In genomic region chr15:87736921-87737389, GRCh38 we compare ENCODE assay signal across 25 cellular contexts.
DNase-seq lines count a peak whose midpoint lies in the region; ATAC-seq and TF ChIP-seq lines count a peak whose summit lies in the region.
"Had no signal": no experiment of that assay in that cellular context is flagged by ENCODE, and none has a peak within 500 bp of the region (broad histone marks: within the 10 kb centered on the region; RNA-seq: fewer than 3 reads in every experiment).

No MANE protein-coding gene starts in this region.

- CTCF ChIA-PET in activated naive CD4-positive, alpha-beta T cell treated with anti-CD3 and anti-CD28 coated beads for 36 hours (lab: Charles Lee), result no interaction called here
- CTCF ChIA-PET in WTC11 (lab: Charles Lee), result no interaction called here

- peak; percentile 40 to 41 for ATAC-seq in activated naive CD4-positive, alpha-beta T cell treated with anti-CD3 and anti-CD28 coated beads, Interleukin-2, amount 50 U/mL, for 72 hours
- ATAC-seq in SK-N-SH treated with all-trans-retinoic acid at 6 μM for 48 hours (peak; percentile 62), WTC11 (no peak), HG03439 (IDR thresholded peaks at IDR 0.05; ENCODE audit: unreplicated experiment) (no peak)
- peak; percentile 28 to 81 for ATAC-seq in naive thymus-derived CD8-positive, alpha-beta T cell
- ATAC-seq: effector memory CD8-positive, alpha-beta T cell; HepG2; left colon; stimulated activated naive B cell treated with anti-CD40 and anti-IgM and Interleukin-4, amounts not matched to agents 10 μg/mL and 1 μg/mL and 100 μg/mL, for 72 hours had no signal

- H3K4me3 Mint-ChIP-seq in activated naive CD4-positive, alpha-beta T cell treated with anti-CD3 and anti-CD28 coated beads for 36 hours, result no peak overlapping the region
- peak overlapping the region in 9 of 10 donors; percentile 3 to 79 (median 48) for H3K4me3 Mint-ChIP-seq in naive thymus-derived CD8-positive, alpha-beta T cell
- no peak overlapping the region for H3K4me3 Mint-ChIP-seq in WTC11
- H3K4me3 Mint-ChIP-seq: effector memory CD8-positive, alpha-beta T cell; stimulated activated naive B cell treated with anti-CD40 and anti-IgM and Interleukin-4, amounts not matched to agents 10 μg/mL and 1 μg/mL and 100 μg/mL, for 72 hours had no signal

- no peaks in the 10 kb centered on the region for H3K9me3 Mint-ChIP-seq in activated naive CD4-positive, alpha-beta T cell treated with anti-CD3 and anti-CD28 coated beads, Interleukin-2, amount 50 U/mL, for 72 hours
- H3K9me3 Mint-ChIP-seq in activated naive CD4-positive, alpha-beta T cell treated with anti-CD3 and anti-CD28 coated beads for 36 hours, result no peaks in the 10 kb centered on the region
- H3K9me3 Mint-ChIP-seq in naive thymus-derived CD8-positive, alpha-beta T cell, result peaks cover 0 to 4% (median 0%) of the 10 kb centered on the region in 9 donors
- H3K9me3 Mint-ChIP-seq in WTC11, result no peaks in the 10 kb centered on the region

- TF ChIP-seq CTCF in WTC11 (IDR thresholded peaks at IDR 0.05), result no peak

- peaks cover 2% of the 10 kb centered on the region for H3K27me3 Mint-ChIP-seq in activated naive CD4-positive, alpha-beta T cell treated with anti-CD3 and anti-CD28 coated beads for 36 hours (ENCODE audit: low read depth)
- H3K27me3 Mint-ChIP-seq in naive thymus-derived CD8-positive, alpha-beta T cell, result peaks cover 0 to 8% (median 5%) of the 10 kb centered on the region in 5 donors
- H3K27me3 Mint-ChIP-seq in WTC11 (ENCODE audit: low read depth), result no peaks in the 10 kb centered on the region
- H3K27me3 Mint-ChIP-seq: stimulated activated naive B cell treated with anti-CD40 and anti-IgM and Interleukin-4, amounts not matched to agents 10 μg/mL and 1 μg/mL and 100 μg/mL, for 72 hours had no signal

- POLR2A ChIA-PET in naive thymus-derived CD8-positive, alpha-beta T cell (lab: Charles Lee), result no interaction called here
- POLR2A ChIA-PET in WTC11 (lab: Charles Lee), result no interaction called here

- H3K4me1 Mint-ChIP-seq in activated naive CD4-positive, alpha-beta T cell treated with anti-CD3 and anti-CD28 coated beads for 36 hours (ENCODE audit: low read depth), result peaks cover 14% of the 10 kb centered on the region
- peaks cover 11 to 21% (median 15%) of the 10 kb centered on the region in 4 donors for H3K4me1 Mint-ChIP-seq in naive thymus-derived CD8-positive, alpha-beta T cell
- peaks cover 2% of the 10 kb centered on the region; the same call in 1 of the 2 replicates for H3K4me1 Mint-ChIP-seq in WTC11
- H3K4me1 Mint-ChIP-seq: stimulated activated naive B cell treated with anti-CD40 and anti-IgM and Interleukin-4, amounts not matched to agents 10 μg/mL and 1 μg/mL and 100 μg/mL, for 72 hours had no signal

- peaks cover 0 to 5% of the 10 kb centered on the region in 2 donors for H3K36me3 Mint-ChIP-seq in activated naive CD4-positive, alpha-beta T cell treated with anti-CD3 and anti-CD28 coated beads, Interleukin-2, amount 50 U/mL, for 72 hours
- H3K36me3 Mint-ChIP-seq in activated naive CD4-positive, alpha-beta T cell treated with anti-CD3 and anti-CD28 coated beads for 36 hours (ENCODE audit: low read depth), result no peaks in the 10 kb centered on the region
- H3K36me3 Mint-ChIP-seq in naive thymus-derived CD8-positive, alpha-beta T cell, result no peaks in the 10 kb centered on the region
- no peaks in the 10 kb centered on the region for H3K36me3 Mint-ChIP-seq in WTC11
- H3K36me3 Mint-ChIP-seq: stimulated activated naive B cell treated with anti-CD40 and anti-IgM and Interleukin-4, amounts not matched to agents 10 μg/mL and 1 μg/mL and 100 μg/mL, for 72 hours had no signal

- no peak overlapping the region for H3K27ac Mint-ChIP-seq in activated naive CD4-positive, alpha-beta T cell treated with anti-CD3 and anti-CD28 coated beads, Interleukin-2, amount 50 U/mL, for 72 hours
- H3K27ac Mint-ChIP-seq in activated naive CD4-positive, alpha-beta T cell treated with anti-CD3 and anti-CD28 coated beads for 36 hours, result no peak overlapping the region
- peak overlapping the region in 7 of 10 donors; percentile 26 to 90 (median 61) for H3K27ac Mint-ChIP-seq in naive thymus-derived CD8-positive, alpha-beta T cell
- no peak overlapping the region for H3K27ac Mint-ChIP-seq in WTC11
- H3K27ac Mint-ChIP-seq: effector memory CD8-positive, alpha-beta T cell; stimulated activated naive B cell treated with anti-CD40 and anti-IgM and Interleukin-4, amounts not matched to agents 10 μg/mL and 1 μg/mL and 100 μg/mL, for 72 hours had no signal

- no peak for DNase-seq in activated naive CD4-positive, alpha-beta T cell treated with anti-CD3 and anti-CD28 coated beads, Interleukin-2, amount 50 U/mL, for 72 hours (ENCODE audit: low spot score in 2 of 2)
- no peak for DNase-seq in activated naive CD4-positive, alpha-beta T cell treated with anti-CD3 and anti-CD28 coated beads for 36 hours
- DNase-seq in ELR (ENCODE audit: low read depth) (peak; percentile 10), WTC11 (ENCODE audit: low spot score) (no peak)
- peak in 5 of 10 donors; percentile 3 to 67 (median 29) for DNase-seq in naive thymus-derived CD8-positive, alpha-beta T cell
- no peak for DNase-seq in activated CD4-positive, alpha-beta T cell treated with anti-CD3 and anti-CD28 coated beads, Interleukin-2, amount 50 U/mL, for 48 hours
- DNase-seq: ACHN; activated effector memory CD4-positive, alpha-beta T cell treated with anti-CD3 and anti-CD28 coated beads, Interleukin-2, amount 50 U/mL, for 16 hours; effector memory CD8-positive, alpha-beta T cell; erythroblast; left colon; mammary epithelial cell; NCI-H1092; NCI-H187; NCI-H2171; NCI-H510A; Right ventricle myocardium superior; sigmoid colon; stimulated activated CD4-positive, alpha-beta T cell treated with anti-CD3 and anti-CD28 coated beads, Interleukin-4, amount 100 ng/mL, for 4 hours; stimulated activated naive B cell treated with anti-CD40 and anti-IgM and Interleukin-4, amounts not matched to agents 10 μg/mL and 1 μg/mL and 100 μg/mL, for 72 hours; T1000; WERI-Rb-1 had no signal

- intact Hi-C loops in activated naive CD4-positive, alpha-beta T cell treated with anti-CD3 and anti-CD28 coated beads for 36 hours (cut with micrococcal nuclease), result no loop called here

TF ChIP-seq in SK-N-SH treated with all-trans-retinoic acid at 6 μM for 48 hours, 23 proteins besides CTCF, POLR2A, EP300 and RAD21 (continues in another document):
- TF ChIP-seq ZFP30 (CRISPR knock-in tag; IDR thresholded peaks at IDR 0.05), result no peak
- no peak for TF ChIP-seq PPARA (CRISPR knock-in tag; IDR thresholded peaks at IDR 0.05; ENCODE audit: borderline replicate concordance)
- TF ChIP-seq, protein P1, sequence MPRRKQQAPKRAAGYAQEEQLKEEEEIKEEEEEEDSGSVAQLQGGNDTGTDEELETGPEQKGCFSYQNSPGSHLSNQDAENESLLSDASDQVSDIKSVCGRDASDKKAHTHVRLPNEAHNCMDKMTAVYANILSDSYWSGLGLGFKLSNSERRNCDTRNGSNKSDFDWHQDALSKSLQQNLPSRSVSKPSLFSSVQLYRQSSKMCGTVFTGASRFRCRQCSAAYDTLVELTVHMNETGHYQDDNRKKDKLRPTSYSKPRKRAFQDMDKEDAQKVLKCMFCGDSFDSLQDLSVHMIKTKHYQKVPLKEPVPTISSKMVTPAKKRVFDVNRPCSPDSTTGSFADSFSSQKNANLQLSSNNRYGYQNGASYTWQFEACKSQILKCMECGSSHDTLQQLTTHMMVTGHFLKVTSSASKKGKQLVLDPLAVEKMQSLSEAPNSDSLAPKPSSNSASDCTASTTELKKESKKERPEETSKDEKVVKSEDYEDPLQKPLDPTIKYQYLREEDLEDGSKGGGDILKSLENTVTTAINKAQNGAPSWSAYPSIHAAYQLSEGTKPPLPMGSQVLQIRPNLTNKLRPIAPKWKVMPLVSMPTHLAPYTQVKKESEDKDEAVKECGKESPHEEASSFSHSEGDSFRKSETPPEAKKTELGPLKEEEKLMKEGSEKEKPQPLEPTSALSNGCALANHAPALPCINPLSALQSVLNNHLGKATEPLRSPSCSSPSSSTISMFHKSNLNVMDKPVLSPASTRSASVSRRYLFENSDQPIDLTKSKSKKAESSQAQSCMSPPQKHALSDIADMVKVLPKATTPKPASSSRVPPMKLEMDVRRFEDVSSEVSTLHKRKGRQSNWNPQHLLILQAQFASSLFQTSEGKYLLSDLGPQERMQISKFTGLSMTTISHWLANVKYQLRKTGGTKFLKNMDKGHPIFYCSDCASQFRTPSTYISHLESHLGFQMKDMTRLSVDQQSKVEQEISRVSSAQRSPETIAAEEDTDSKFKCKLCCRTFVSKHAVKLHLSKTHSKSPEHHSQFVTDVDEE (CRISPR knock-in tag; IDR thresholded peaks at IDR 0.05), result no peak
- no peak for TF ChIP-seq BACH2 (CRISPR knock-in tag; IDR thresholded peaks at IDR 0.05; ENCODE audit: borderline replicate concordance)
- TF ChIP-seq SNAI2 (CRISPR knock-in tag; IDR thresholded peaks at IDR 0.05), result no peak

TF ChIP-seq in WTC11, 78 proteins besides CTCF, POLR2A, EP300 and RAD21 (continues in another document):
- no peak for TF ChIP-seq USF1 (CRISPR knock-in tag; IDR thresholded peaks at IDR 0.05)
- TF ChIP-seq E2F5 (CRISPR knock-in tag; IDR thresholded peaks at IDR 0.05), result no peak

Comparison
In these comparisons a context has a peak if more than half of its experiments do, and no peak if none do; other contexts are left out.
1. ATAC-seq: peak in activated naive CD4-positive, alpha-beta T cell treated with anti-CD3 and anti-CD28 coated beads, Interleukin-2, amount 50 U/mL, for 72 hours (2 of 2), SK-N-SH treated with all-trans-retinoic acid at 6 μM for 48 hours (single experiment) and naive thymus-derived CD8-positive, alpha-beta T cell (2 of 2); none in WTC11 (single experiment) and HG03439 (single experiment).
2. H3K27ac Mint-ChIP-seq: peak in naive thymus-derived CD8-positive, alpha-beta T cell (7 of 10); none in activated naive CD4-positive, alpha-beta T cell treated with anti-CD3 and anti-CD28 coated beads, Interleukin-2, amount 50 U/mL, for 72 hours (0 of 2), activated naive CD4-positive, alpha-beta T cell treated with anti-CD3 and anti-CD28 coated beads for 36 hours (single experiment) and WTC11 (single experiment).
3. H3K4me3 Mint-ChIP-seq: peak in naive thymus-derived CD8-positive, alpha-beta T cell (9 of 10); none in activated naive CD4-positive, alpha-beta T cell treated with anti-CD3 and anti-CD28 coated beads for 36 hours (single experiment) and WTC11 (single experiment).